14 cellular contexts compared by ENCODE assay signal in genomic region chr1:169122976-169123375, GRCh38. TPM values are rescaled to one million over a fixed set of nuclear protein-coding genes. Genes with fewer than 3 reads are reported as not detected.
DNase-seq lines count a peak whose midpoint lies in the region; ATAC-seq and TF ChIP-seq lines count a peak whose summit lies in the region.
"Had no signal": no experiment of that assay in that cellular context is flagged by ENCODE, and none has a peak within 500 bp of the region (broad histone marks: within the 10 kb centered on the region; RNA-seq: fewer than 3 reads in every experiment).

No MANE protein-coding gene starts in this region.

- peak overlapping the region in 2 of 3 donors; percentile 38 to 49 for H3K27ac Mint-ChIP-seq in CD4-positive, CD25-positive, alpha-beta regulatory T cell
- H3K27ac Mint-ChIP-seq: activated CD4-positive, alpha-beta T cell treated with anti-CD3 and anti-CD28 coated beads, Interleukin-2, amount 10 ng/mL, durations not matched to agents 7 days and 5 days; activated T-helper 17 cell treated with anti-CD3 and anti-CD28 coated beads, Interleukin-2, amount 50 U/mL, for 72 hours had no signal

- H3K9ac ChIP-seq in mesenchymal stem cell (ENCODE audit: low read length): no peak overlapping the region

- no peak overlapping the region for H2BK5ac ChIP-seq in mesenchymal stem cell (ENCODE audit: low read depth, low read length, poor library complexity, severe bottlenecking)

- H2AK5ac ChIP-seq in mesenchymal stem cell (ENCODE audit: low read length, severe bottlenecking): no peak overlapping the region

- H3K14ac ChIP-seq in mesenchymal stem cell (ENCODE audit: low read length in 2 of 2): no peak overlapping the region

- H3K18ac ChIP-seq in mesenchymal stem cell (ENCODE audit: low read depth in 1 of 2, low read length in 2 of 2): peak overlapping the region in 1 of 2 experiments; percentile 37

- no peak overlapping the region for H3K4me3 ChIP-seq in CD4-positive, CD25-positive, alpha-beta regulatory T cell (ENCODE audit: low read depth, low read length)
- H3K4me3 ChIP-seq in NB4 (ENCODE audit: low read depth, low read length) (no peak overlapping the region), mesenchymal stem cell (ENCODE audit: insufficient read depth in 1 of 2, low read depth in 1 of 2, low read length in 2 of 2) (no peak overlapping the region)
- H3K4me3 ChIP-seq: A549, pancreas, transverse colon had no signal

- H2BK12ac ChIP-seq in mesenchymal stem cell (ENCODE audit: low read length in 2 of 2): no peak overlapping the region

- H3K27me3 Mint-ChIP-seq in CD4-positive, CD25-positive, alpha-beta regulatory T cell: no peaks in the 10 kb centered on the region
- H3K27me3 Mint-ChIP-seq: activated CD4-positive, alpha-beta T cell treated with anti-CD3 and anti-CD28 coated beads, Interleukin-2, amount 10 ng/mL, durations not matched to agents 7 days and 5 days; activated T-helper 17 cell treated with anti-CD3 and anti-CD28 coated beads, Interleukin-2, amount 50 U/mL, for 72 hours had no signal

- peaks cover 12% of the 10 kb centered on the region for H3K36me3 ChIP-seq in CD4-positive, CD25-positive, alpha-beta regulatory T cell (ENCODE audit: control insufficient read depth, insufficient read depth, low read length)
- H3K36me3 ChIP-seq in mesenchymal stem cell (ENCODE audit: control insufficient read depth in 1 of 2, insufficient read depth in 2 of 2, low read depth in 1 of 2, low read length in 2 of 2): peaks cover 0 to 14% of the 10 kb centered on the region in 2 experiments

- 94% methylated on average over 4 of the region's 6 CpGs for WGBS in mesenchymal stem cell

- H3K4me1 ChIP-seq in CD4-positive, CD25-positive, alpha-beta regulatory T cell (ENCODE audit: control insufficient read depth, insufficient read depth, low read length, poor library complexity, severe bottlenecking): no peaks in the 10 kb centered on the region
- H3K4me1 ChIP-seq in mesenchymal stem cell (ENCODE audit: control insufficient read depth, insufficient read depth, low read depth, low read length): peaks cover 4% of the 10 kb centered on the region

- no peak for DNase-seq in CD4-positive, CD25-positive, alpha-beta regulatory T cell
- DNase-seq in NB4 (ENCODE audit: low read depth): peak; percentile 16
- DNase-seq in mesenchymal stem cell: no peak
- no peak for DNase-seq in GM10266 (ENCODE audit: extremely low spot score)
- no peak for DNase-seq in UCSD-AML1 (lab: John Stamatoyannopoulos, UW; ENCODE audit: unreplicated experiment)
- DNase-seq in AG20443 (ENCODE audit: low spot score): no peak
- DNase-seq: activated CD4-positive, alpha-beta T cell treated with anti-CD3 and anti-CD28 coated beads, Interleukin-2, amount 10 ng/mL, durations not matched to agents 7 days and 5 days; NCI-H524; pancreas; transverse colon had no signal

- peaks cover 0 to 9% (median 3%) of the 10 kb centered on the region in 4 donors for H3K4me1 Mint-ChIP-seq in CD4-positive, CD25-positive, alpha-beta regulatory T cell
- H3K4me1 Mint-ChIP-seq: activated CD4-positive, alpha-beta T cell treated with anti-CD3 and anti-CD28 coated beads, Interleukin-2, amount 10 ng/mL, durations not matched to agents 7 days and 5 days had no signal

- H3K4me2 ChIP-seq in mesenchymal stem cell (ENCODE audit: low read length, poor library complexity, severe bottlenecking): no peak overlapping the region

- H4K8ac ChIP-seq in mesenchymal stem cell (ENCODE audit: low read length): no peak overlapping the region

- no peak for TF ChIP-seq CTCF in NB4 (IDR thresholded peaks at IDR 0.05; ENCODE audit: low read depth, low read length)
- no peak for TF ChIP-seq CTCF in GM10266 (IDR thresholded peaks at IDR 0.05; ENCODE audit: control insufficient read depth, insufficient read depth, low read depth, missing control alignments)

- no peak overlapping the region for H3K4me3 Mint-ChIP-seq in CD4-positive, CD25-positive, alpha-beta regulatory T cell
- H3K4me3 Mint-ChIP-seq: activated CD4-positive, alpha-beta T cell treated with anti-CD3 and anti-CD28 coated beads, Interleukin-2, amount 10 ng/mL, durations not matched to agents 7 days and 5 days; activated T-helper 17 cell treated with anti-CD3 and anti-CD28 coated beads, Interleukin-2, amount 50 U/mL, for 72 hours had no signal

- no peak overlapping the region for H3K23ac ChIP-seq in mesenchymal stem cell (ENCODE audit: low read length in 2 of 2)

- H2BK120ac ChIP-seq in mesenchymal stem cell (ENCODE audit: low read depth, low read length): no peak overlapping the region

- ATAC-seq in CD4-positive, CD25-positive, alpha-beta regulatory T cell (ENCODE audit: low read depth in 2 of 2): no peak
- ATAC-seq in GM18909 (IDR thresholded peaks at IDR 0.05; ENCODE audit: poor library complexity, unreplicated experiment) (peak; percentile 66), HG02678 (IDR thresholded peaks at IDR 0.05; ENCODE audit: unreplicated experiment) (peak; percentile 39)
- ATAC-seq: A549; activated T-helper 17 cell treated with anti-CD3 and anti-CD28 coated beads, Interleukin-2, amount 50 U/mL, for 72 hours; pancreas had no signal

- TF ChIP-seq POLR2A in NB4 (IDR thresholded peaks at IDR 0.05; ENCODE audit: extremely low read depth, insufficient read length): no peak

- peaks cover 0 to 1% (median 0%) of the 10 kb centered on the region in 7 donors for H3K9me3 Mint-ChIP-seq in CD4-positive, CD25-positive, alpha-beta regulatory T cell
- H3K9me3 Mint-ChIP-seq: activated CD4-positive, alpha-beta T cell treated with anti-CD3 and anti-CD28 coated beads, Interleukin-2, amount 10 ng/mL, durations not matched to agents 7 days and 5 days; activated T-helper 17 cell treated with anti-CD3 and anti-CD28 coated beads, Interleukin-2, amount 50 U/mL, for 72 hours had no signal

- H3K9me3 ChIP-seq in CD4-positive, CD25-positive, alpha-beta regulatory T cell (ENCODE audit: control insufficient read depth in 2 of 2, low read length in 2 of 2): no peaks in the 10 kb centered on the region
- H3K9me3 ChIP-seq in mesenchymal stem cell (ENCODE audit: control insufficient read depth, low read length): no peaks in the 10 kb centered on the region
- H3K9me3 ChIP-seq: A549, pancreas, transverse colon had no signal

- H2BK15ac ChIP-seq in mesenchymal stem cell (ENCODE audit: low read depth, poor library complexity, severe bottlenecking): no peak overlapping the region

- H3K27me3 ChIP-seq in CD4-positive, CD25-positive, alpha-beta regulatory T cell (ENCODE audit: control insufficient read depth, insufficient read depth, low read length): no peaks in the 10 kb centered on the region
- H3K27me3 ChIP-seq in mesenchymal stem cell (ENCODE audit: control insufficient read depth in 1 of 2, insufficient read depth in 1 of 2, low read length in 2 of 2): no peaks in the 10 kb centered on the region
- H3K27me3 ChIP-seq: pancreas, transverse colon had no signal

- H2AFZ ChIP-seq in mesenchymal stem cell (ENCODE audit: low read depth, low read length): no peak overlapping the region

- H4K91ac ChIP-seq in mesenchymal stem cell (ENCODE audit: low read length): no peak overlapping the region

- no peak overlapping the region for H3K27ac ChIP-seq in CD4-positive, CD25-positive, alpha-beta regulatory T cell (ENCODE audit: insufficient read depth, low read length, poor library complexity, severe bottlenecking)
- H3K27ac ChIP-seq in mesenchymal stem cell (ENCODE audit: low read length, poor library complexity, severe bottlenecking): no peak overlapping the region

- peaks cover 21% of the 10 kb centered on the region for H3K36me3 Mint-ChIP-seq in CD4-positive, CD25-positive, alpha-beta regulatory T cell

- no peak overlapping the region for H3K4ac ChIP-seq in mesenchymal stem cell (ENCODE audit: low read depth in 1 of 2, low read length in 2 of 2)

- H3K79me1 ChIP-seq in mesenchymal stem cell (replicated peaks; ENCODE audit: low read length, poor library complexity, severe bottlenecking): peaks cover 23% of the 10 kb centered on the region

RNA-seq across cellular contexts. Expression of gene ATP1B1, which starts 16.5 kb away (rescaled TPM):
- total RNA-seq in CD4-positive, CD25-positive, alpha-beta regulatory T cell: 25.0 TPM
- 10 to 100 TPM in 1 of 4 donors, 1 to 10 TPM in 3; 3.1 to 10.0 (median 6.0) TPM for polyA plus RNA-seq in CD4-positive, CD25-positive, alpha-beta regulatory T cell
- 59.9 TPM for polyA plus RNA-seq in mesenchymal stem cell (2013, experiment 1 of 2)
- polyA plus RNA-seq in mesenchymal stem cell (2013, experiment 2 of 2): 62.4 TPM

Comparison
In these comparisons a context has a peak if more than half of its experiments do, and no peak if none do; other contexts are left out.
1. ATAC-seq: peak in GM18909 (single experiment) and HG02678 (single experiment); none in CD4-positive, CD25-positive, alpha-beta regulatory T cell (0 of 2).